8 cellular contexts compared by ENCODE assay signal in genomic region chr9:131275332-131276106, GRCh38. TPM values are rescaled to one million over a fixed set of nuclear protein-coding genes. Genes with fewer than 3 reads are reported as not detected.
DNase-seq lines count a peak whose midpoint lies in the region; ATAC-seq and TF ChIP-seq lines count a peak whose summit lies in the region.

No MANE protein-coding gene starts in this region.

- peak overlapping the region; percentile 100 for H3K4me3 Mint-ChIP-seq in activated T-helper 2 cell treated with anti-CD3 and anti-CD28 coated beads, Interferon-gamma antibody, Interleukin-2, Interleukin-4, amounts not matched to agents 10 μg/mL and 5 μg/mL and 100 μg/mL, durations not matched to agents 14 hours and 24 hours and 36 hours (ENCODE audit: low read depth)

- no peaks in the 10 kb centered on the region for H3K27me3 Mint-ChIP-seq in activated T-helper 2 cell treated with anti-CD3 and anti-CD28 coated beads, Interferon-gamma antibody, Interleukin-2, Interleukin-4, amounts not matched to agents 10 μg/mL and 5 μg/mL and 100 μg/mL, durations not matched to agents 14 hours and 24 hours and 36 hours (ENCODE audit: low read depth)

- DNase-seq in Right ventricle myocardium inferior (ENCODE audit: missing footprints), result peak; percentile 76
- no peak for DNase-seq in cardiac septum (ENCODE audit: low spot score)
- DNase-seq in activated T-helper 2 cell treated with anti-CD3 and anti-CD28 coated beads, Interferon-gamma antibody, Interleukin-2, Interleukin-4, amounts not matched to agents 10 μg/mL and 5 μg/mL and 100 μg/mL, durations not matched to agents 14 hours and 24 hours and 36 hours (ENCODE audit: low spot score), result peak; percentile 24
- DNase-seq in lower leg skin (ENCODE audit: low spot score in 2 of 2), result no peak
- no peak for DNase-seq in NCI-H1930 (lab: John Stamatoyannopoulos, UW)

- H3K27ac Mint-ChIP-seq in activated T-helper 2 cell treated with anti-CD3 and anti-CD28 coated beads, Interferon-gamma antibody, Interleukin-2, Interleukin-4, amounts not matched to agents 10 μg/mL and 5 μg/mL and 100 μg/mL, durations not matched to agents 14 hours and 24 hours and 36 hours, result peak overlapping the region; percentile 97

- no peak overlapping the region for H3K27ac ChIP-seq in urinary bladder (ENCODE audit: low read depth)

- peaks cover 34% of the 10 kb centered on the region for H3K4me1 Mint-ChIP-seq in activated T-helper 2 cell treated with anti-CD3 and anti-CD28 coated beads, Interferon-gamma antibody, Interleukin-2, Interleukin-4, amounts not matched to agents 10 μg/mL and 5 μg/mL and 100 μg/mL, durations not matched to agents 14 hours and 24 hours and 36 hours (ENCODE audit: low read depth)

- H3K36me3 ChIP-seq in urinary bladder (ENCODE audit: insufficient read depth), result no peaks in the 10 kb centered on the region

- no peaks in the 10 kb centered on the region for H3K4me1 ChIP-seq in urinary bladder (ENCODE audit: insufficient read depth)

- peak; percentile 58 for ATAC-seq in Right ventricle myocardium inferior
- no peak for ATAC-seq in HG03039 (IDR thresholded peaks at IDR 0.05; ENCODE audit: unreplicated experiment)
- ATAC-seq in HG02642 (IDR thresholded peaks at IDR 0.05; ENCODE audit: poor library complexity, unreplicated experiment), result no peak

- H3K9me3 Mint-ChIP-seq in activated T-helper 2 cell treated with anti-CD3 and anti-CD28 coated beads, Interferon-gamma antibody, Interleukin-2, Interleukin-4, amounts not matched to agents 10 μg/mL and 5 μg/mL and 100 μg/mL, durations not matched to agents 14 hours and 24 hours and 36 hours, result no peaks in the 10 kb centered on the region

- peaks cover 56% of the 10 kb centered on the region for H3K36me3 Mint-ChIP-seq in activated T-helper 2 cell treated with anti-CD3 and anti-CD28 coated beads, Interferon-gamma antibody, Interleukin-2, Interleukin-4, amounts not matched to agents 10 μg/mL and 5 μg/mL and 100 μg/mL, durations not matched to agents 14 hours and 24 hours and 36 hours (ENCODE audit: low read depth)

- peak overlapping the region; percentile 50 for H3K4me3 ChIP-seq in lower leg skin (ENCODE audit: low read depth, poor library complexity, severe bottlenecking)
- peak overlapping the region; percentile 74 for H3K4me3 ChIP-seq in urinary bladder (ENCODE audit: low read depth, low read length)

- 64 to 82% methylated on average over 24 to 28 of the region's 30 CpGs for WGBS in lower leg skin, 2 donors
- 79% methylated on average over 30 of the region's 30 CpGs for WGBS in urinary bladder

- no peak for TF ChIP-seq CTCF in lower leg skin (IDR thresholded peaks at IDR 0.05)

- intact Hi-C loops in Right ventricle myocardium inferior (cut with DNase I) (loop anchor here (2.0 kb wide), 2 partner anchors 37 to 97 kb away; no protein-coding TSS in a partner anchor), cardiac septum (cut with DNase I) (loop anchor here (2.0 to 10.0 kb wide), 4 partner anchors 39 to 119 kb away; partner anchors contain the start of gene PRRC2B), lower leg skin (cut with DNase I; ENCODE audit: low total_unique reads) (no loop called here)
- intact Hi-C loops in activated T-helper 2 cell treated with anti-CD3 and anti-CD28 coated beads, Interferon-gamma antibody, Interleukin-2, Interleukin-4, amounts not matched to agents 10 μg/mL and 5 μg/mL and 100 μg/mL, durations not matched to agents 14 hours and 24 hours and 36 hours (cut with micrococcal nuclease), result loop anchor here (2.0 to 10.0 kb wide), 4 partner anchors 97 to 1241 kb away; partner anchors contain the start of genes NUP214 and POMT1

- TF ChIP-seq POLR2A in lower leg skin (IDR thresholded peaks at IDR 0.05), result no peak

RNA-seq across cellular contexts. Expression of gene FAM78A, which starts 0.8 kb away (rescaled TPM):
- total RNA-seq in Right ventricle myocardium inferior (62.9 TPM), cardiac septum (27.2 TPM), lower leg skin (1 to 10 TPM in 2 of 4 donors, under 1 TPM in 2; 0.55 to 1.7 (median 1.2) TPM), urinary bladder (3.1 TPM)
- total RNA-seq in activated T-helper 2 cell treated with anti-CD3 and anti-CD28 coated beads, Interferon-gamma antibody, Interleukin-2, Interleukin-4, amounts not matched to agents 10 μg/mL and 5 μg/mL and 100 μg/mL, durations not matched to agents 14 hours and 24 hours and 36 hours, result 55.3 and 55.5 TPM in 2 replicates
- 1.9 TPM for polyA plus RNA-seq in urinary bladder

RNA-seq across cellular contexts. Expression of gene PLPP7, which starts 14.0 kb away (rescaled TPM):
- total RNA-seq in Right ventricle myocardium inferior (107 TPM), cardiac septum (78.7 TPM), lower leg skin (1 to 10 TPM in 2 of 4 donors, under 1 TPM in 1, not detected in 1; 0.27 to 2.6 (median 1.1) TPM), urinary bladder (4.1 TPM)
- total RNA-seq in activated T-helper 2 cell treated with anti-CD3 and anti-CD28 coated beads, Interferon-gamma antibody, Interleukin-2, Interleukin-4, amounts not matched to agents 10 μg/mL and 5 μg/mL and 100 μg/mL, durations not matched to agents 14 hours and 24 hours and 36 hours, result 0.21 TPM in 1 of 2 replicates, not detected in the other
- polyA plus RNA-seq in urinary bladder, result 11.0 TPM

Comparison
In these comparisons a context has a peak if more than half of its experiments do, and no peak if none do; other contexts are left out.
1. DNase-seq: peak in Right ventricle myocardium inferior (single experiment) and activated T-helper 2 cell treated with anti-CD3 and anti-CD28 coated beads, Interferon-gamma antibody, Interleukin-2, Interleukin-4, amounts not matched to agents 10 μg/mL and 5 μg/mL and 100 μg/mL, durations not matched to agents 14 hours and 24 hours and 36 hours (single experiment); none in cardiac septum (single experiment), lower leg skin (0 of 2) and NCI-H1930 (0 of 2).
2. RNA of gene PLPP7, which starts 14.0 kb away (total RNA-seq): 107 TPM in Right ventricle myocardium inferior (single experiment) and 78.7 TPM in cardiac septum (single experiment); 4.1 TPM in urinary bladder (single experiment), 0.27 to 2.6 TPM in lower leg skin and 0.21 TPM in activated T-helper 2 cell treated with anti-CD3 and anti-CD28 coated beads, Interferon-gamma antibody, Interleukin-2, Interleukin-4, amounts not matched to agents 10 μg/mL and 5 μg/mL and 100 μg/mL, durations not matched to agents 14 hours and 24 hours and 36 hours; every median in the first group is over 10 times any median in the second.